In genomic region chr5:181239062-181239663, GRCh38 we compare ENCODE assay signal across 1 cellular context.
TF ChIP-seq lines count a peak whose summit lies in the region.

No MANE protein-coding gene starts in this region.

TF ChIP-seq in WTC11, 78 proteins besides CTCF, POLR2A, EP300 and RAD21 (continued from another document):
- no peak for TF ChIP-seq ZNF425 (CRISPR knock-in tag; conservative IDR thresholded peaks at IDR 0.05)
- TF ChIP-seq AR (CRISPR knock-in tag; IDR thresholded peaks at IDR 0.05) = no peak
